ENCODE assay signal across 1 cellular context in genomic region chr7:149666360-149666905, GRCh38.
TF ChIP-seq lines count a peak whose summit lies in the region.

No MANE protein-coding gene starts in this region.

TF ChIP-seq in HCT116, 20 proteins besides CTCF, POLR2A, EP300 and RAD21 (continued from another document):
- TF ChIP-seq EGR1 (IDR thresholded peaks at IDR 0.05; ENCODE audit: low read depth) (no peak), ATF3 (IDR thresholded peaks at IDR 0.05) (no peak), ZNF274 (IDR thresholded peaks at IDR 0.05; ENCODE audit: low read depth, low read length) (no peak)
- TF ChIP-seq, protein P1, sequence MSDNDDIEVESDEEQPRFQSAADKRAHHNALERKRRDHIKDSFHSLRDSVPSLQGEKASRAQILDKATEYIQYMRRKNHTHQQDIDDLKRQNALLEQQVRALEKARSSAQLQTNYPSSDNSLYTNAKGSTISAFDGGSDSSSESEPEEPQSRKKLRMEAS (IDR thresholded peaks at IDR 0.05), result no peak
TF ChIP-seq in HCT116: peak in this region for 0.
